Comparison of ENCODE assay signal across 6 cellular contexts in genomic region chr5:139393497-139394122, GRCh38. TPM values are rescaled to one million over a fixed set of nuclear protein-coding genes. Genes with fewer than 3 reads are reported as not detected.
A peak's percentile ranks its signal among the peaks of the same experiment; 100 is the strongest.
DNase-seq lines count a peak whose midpoint lies in the region; ATAC-seq, FAIRE-seq and TF ChIP-seq lines count a peak whose summit lies in the region.

No MANE protein-coding gene starts in this region.

- H3K4me3 Mint-ChIP-seq in activated naive CD8-positive, alpha-beta T cell treated with anti-CD3 and anti-CD28 coated beads, Interleukin-2, amount 50 U/mL, for 24 hours = peak overlapping the region; percentile 92

- peak overlapping the region; percentile 55 for H3K4me3 ChIP-seq in neural cell (ENCODE audit: low read length)

- TF ChIP-seq POLR2A in GM12891 (IDR thresholded peaks at IDR 0.05; ENCODE audit: low read depth, low read length) = 0 out of 2 replicates have a peak, but pooled peaks have one; percentile 23

- FAIRE-seq in GM12891 (lab: Jason Lieb, UNC) = no peak

- H4K20me1 ChIP-seq in neural cell (ENCODE audit: insufficient read depth) = no peaks in the 10 kb centered on the region

- H3K4me1 Mint-ChIP-seq in activated naive CD8-positive, alpha-beta T cell treated with anti-CD3 and anti-CD28 coated beads, Interleukin-2, amount 50 U/mL, for 24 hours = peaks cover 46% of the 10 kb centered on the region

- no peak overlapping the region for H3K27ac ChIP-seq in neural cell (ENCODE audit: low read length)

- H3K4me2 ChIP-seq in neural cell (ENCODE audit: low read length) = no peak overlapping the region

- no peaks in the 10 kb centered on the region for H3K79me2 ChIP-seq in neural cell (replicated peaks; ENCODE audit: insufficient read depth, low read length)

- peaks cover 3% of the 10 kb centered on the region for H3K36me3 Mint-ChIP-seq in activated naive CD8-positive, alpha-beta T cell treated with anti-CD3 and anti-CD28 coated beads, Interleukin-2, amount 50 U/mL, for 24 hours (ENCODE audit: low read depth)

- no peaks in the 10 kb centered on the region for H3K9me3 Mint-ChIP-seq in activated naive CD8-positive, alpha-beta T cell treated with anti-CD3 and anti-CD28 coated beads, Interleukin-2, amount 50 U/mL, for 24 hours

- no peak for TF ChIP-seq EP300 in neural cell (conservative IDR thresholded peaks at IDR 0.05; ENCODE audit: poor library complexity, severe bottlenecking)

- no peak for TF ChIP-seq CTCF in neural cell (IDR thresholded peaks at IDR 0.05; ENCODE audit: poor library complexity, severe bottlenecking)

- H3K9me2 ChIP-seq in neural cell (ENCODE audit: insufficient read depth, low read length) = no peaks in the 10 kb centered on the region

- H3K27me3 Mint-ChIP-seq in activated naive CD8-positive, alpha-beta T cell treated with anti-CD3 and anti-CD28 coated beads, Interleukin-2, amount 50 U/mL, for 24 hours = no peaks in the 10 kb centered on the region

- H3K9me3 ChIP-seq in neural cell (ENCODE audit: low read length) = no peaks in the 10 kb centered on the region

- ATAC-seq in activated naive CD8-positive, alpha-beta T cell treated with anti-CD3 and anti-CD28 coated beads, Interleukin-2, amount 50 U/mL, for 24 hours = no peak

- peaks cover 50% of the 10 kb centered on the region for H3K27me3 ChIP-seq in neural cell (ENCODE audit: insufficient read depth, low read depth, low read length)

- peak overlapping the region; percentile 86 for H3K27ac Mint-ChIP-seq in activated naive CD8-positive, alpha-beta T cell treated with anti-CD3 and anti-CD28 coated beads, Interleukin-2, amount 50 U/mL, for 24 hours

- no peak for TF ChIP-seq RAD21 in neural cell (conservative IDR thresholded peaks at IDR 0.05)

- no peak overlapping the region for H2AFZ ChIP-seq in neural cell (ENCODE audit: low read depth, low read length)

- H3K36me3 ChIP-seq in neural cell (ENCODE audit: insufficient read depth, low read length) = no peaks in the 10 kb centered on the region

- no peaks in the 10 kb centered on the region for H3F3A ChIP-seq in neural cell (ENCODE audit: insufficient read depth, low read length, poor library complexity, severe bottlenecking)

- DNase-seq in GM12891 (ENCODE audit: insufficient read length, low spot score) (no peak), D341Med (ENCODE audit: low spot score) (no peak), putamen (ENCODE audit: low spot score) (no peak), cerebellum (ENCODE audit: low spot score) (no peak)
- no peak for DNase-seq in activated naive CD8-positive, alpha-beta T cell treated with anti-CD3 and anti-CD28 coated beads, Interleukin-2, amount 50 U/mL, for 24 hours

- H3K9ac ChIP-seq in neural cell (ENCODE audit: low read length) = peak overlapping the region; percentile 9

TF ChIP-seq in GM12891, 5 proteins besides CTCF, POLR2A, EP300 and RAD21:
- TF ChIP-seq POLR2AphosphoS5 (IDR thresholded peaks at IDR 0.05; ENCODE audit: low read depth, low read length) (no peak), SPI1 (IDR thresholded peaks at IDR 0.05; ENCODE audit: low read depth, low read length) (no peak), POU2F2 (IDR thresholded peaks at IDR 0.05; ENCODE audit: low read depth, low read length) (0 out of 2 replicates have a peak, but pooled peaks have one; percentile 9), TAF1 (IDR thresholded peaks at IDR 0.05; ENCODE audit: low read depth, low read length) (0 out of 2 replicates have a peak, but pooled peaks have one; percentile 20), PAX5 (IDR thresholded peaks at IDR 0.05; ENCODE audit: insufficient read depth, low read length, severe bottlenecking) (no peak)

TF ChIP-seq in neural cell, 6 proteins besides CTCF, POLR2A, EP300 and RAD21:
- TF ChIP-seq SMC3 (conservative IDR thresholded peaks at IDR 0.05; ENCODE audit: poor library complexity) (no peak), MXI1 (conservative IDR thresholded peaks at IDR 0.05; ENCODE audit: poor library complexity, severe bottlenecking) (no peak), REST (IDR thresholded peaks at IDR 0.05; ENCODE audit: borderline replicate concordance) (no peak), TAF1 (IDR thresholded peaks at IDR 0.05; ENCODE audit: low read depth) (no peak), POLR2AphosphoS5 (IDR thresholded peaks at IDR 0.05) (no peak), EZH2 (IDR thresholded peaks at IDR 0.05; ENCODE audit: borderline replicate concordance, insufficient read depth, low read length, poor library complexity, severe bottlenecking) (no peak)
TF ChIP-seq in neural cell: peak in this region for 0.

RNA-seq across cellular contexts. Expression of gene PROB1, which starts 1.3 kb away (rescaled TPM):
- polyA plus RNA-seq in GM12891 (2012; ENCODE audit: low read depth, missing spikeins) = 3.5 TPM
- 0.74 and 1.2 TPM in 2 replicates for polyA plus RNA-seq in neural cell
- 1.2 and 1.3 TPM in 2 replicates for polyA minus RNA-seq in neural cell
- 1.1 TPM for total RNA-seq in cerebellum

RNA-seq across cellular contexts. Expression of gene MZB1, which starts 3.9 kb away (rescaled TPM):
- 156 TPM for polyA plus RNA-seq in GM12891 (2012; ENCODE audit: low read depth, missing spikeins)
- not detected in 2 replicates for polyA plus RNA-seq in neural cell
- polyA minus RNA-seq in neural cell = 0.24 and 0.58 TPM in 2 replicates
- total RNA-seq in cerebellum = 0.18 TPM

RNA-seq across cellular contexts. Expression of gene SPATA24, which starts 10.3 kb away (rescaled TPM):
- 9.1 TPM for polyA plus RNA-seq in GM12891 (2012; ENCODE audit: low read depth, missing spikeins)
- 2.3 and 6.7 TPM in 2 replicates for polyA plus RNA-seq in neural cell
- polyA minus RNA-seq in neural cell = 4.4 and 11.2 TPM in 2 replicates
- total RNA-seq in cerebellum = 4.4 TPM

RNA-seq across cellular contexts. Expression of gene SLC23A1, which starts 10.5 kb away (rescaled TPM):
- polyA plus RNA-seq in GM12891 (2012; ENCODE audit: low read depth, missing spikeins) = 1.3 TPM
- polyA plus RNA-seq in neural cell = not detected in 2 replicates
- polyA minus RNA-seq in neural cell = not detected in 2 replicates
- total RNA-seq in cerebellum = not detected

RNA-seq across cellular contexts. Expression of gene DNAJC18, which starts 45.7 kb away (rescaled TPM):
- polyA plus RNA-seq in GM12891 (2012; ENCODE audit: low read depth, missing spikeins) = 9.3 TPM
- 40.2 and 44.4 TPM in 2 replicates for polyA plus RNA-seq in neural cell
- polyA minus RNA-seq in neural cell = 72.6 and 90.3 TPM in 2 replicates
- 33.7 TPM for total RNA-seq in cerebellum
